2 cellular contexts compared by ENCODE assay signal in genomic region chr15:68309024-68309423, GRCh38.
TF ChIP-seq lines count a peak whose summit lies in the region.

No MANE protein-coding gene starts in this region.

TF ChIP-seq in IMR-90, 13 proteins besides CTCF, POLR2A, EP300 and RAD21:
- TF ChIP-seq MXI1 (IDR thresholded peaks at IDR 0.05; ENCODE audit: borderline replicate concordance, low read depth, low read length) (no peak), SMC3 (IDR thresholded peaks at IDR 0.05; ENCODE audit: low read depth, low read length) (no peak), MAZ (IDR thresholded peaks at IDR 0.05; ENCODE audit: borderline replicate concordance, low read depth, low read length) (no peak), USF2 (IDR thresholded peaks at IDR 0.05; ENCODE audit: low read depth, low read length) (no peak), BHLHE40 (IDR thresholded peaks at IDR 0.05; ENCODE audit: low read depth, low read length) (no peak), RCOR1 (IDR thresholded peaks at IDR 0.05; ENCODE audit: insufficient replicate concordance, low read length) (no peak), CEBPB (IDR thresholded peaks at IDR 0.05; ENCODE audit: low read depth, low read length) (no peak), NFE2L2 (IDR thresholded peaks at IDR 0.05; ENCODE audit: low read depth, low read length) (no peak), RFX5 (IDR thresholded peaks at IDR 0.05; ENCODE audit: low read depth, low read length) (no peak), CHD1 (IDR thresholded peaks at IDR 0.05; ENCODE audit: low read depth, low read length) (no peak)

TF ChIP-seq in HepG2, 621 proteins besides CTCF, POLR2A, EP300 and RAD21 (continues in another document):
- TF ChIP-seq SETDB1 (CRISPR knock-in tag; IDR thresholded peaks at IDR 0.05; ENCODE audit: borderline replicate concordance) (peak; percentile 81; the same call in 1 of the 2 replicates), AHR (CRISPR knock-in tag; IDR thresholded peaks at IDR 0.05) (no peak), SMAD9 (CRISPR knock-in tag; IDR thresholded peaks at IDR 0.05) (no peak), TFAP4 (IDR thresholded peaks at IDR 0.05; ENCODE audit: borderline replicate concordance, low read depth) (no peak), HOXD1 (CRISPR knock-in tag; IDR thresholded peaks at IDR 0.05) (no peak), ZNF496 (CRISPR knock-in tag; IDR thresholded peaks at IDR 0.05; ENCODE audit: insufficient replicate concordance) (no peak), SMAD3 (CRISPR knock-in tag; IDR thresholded peaks at IDR 0.05) (no peak), LRRFIP1 (CRISPR knock-in tag; conservative IDR thresholded peaks at IDR 0.05) (no peak), PRDM4 (CRISPR knock-in tag; IDR thresholded peaks at IDR 0.05; ENCODE audit: borderline replicate concordance) (no peak), SMAD1 (CRISPR knock-in tag; IDR thresholded peaks at IDR 0.05; ENCODE audit: borderline replicate concordance, low read depth) (no peak), POGK (CRISPR knock-in tag; conservative IDR thresholded peaks at IDR 0.05) (no peak), AHDC1 (CRISPR knock-in tag; IDR thresholded peaks at IDR 0.05; ENCODE audit: borderline replicate concordance) (peak; percentile 73; the same call in 1 of the 2 replicates), PAXIP1 (CRISPR knock-in tag; conservative IDR thresholded peaks at IDR 0.05) (peak; percentile 69), TCF7 (IDR thresholded peaks at IDR 0.05; ENCODE audit: low read depth) (0 out of 2 replicates have a peak, but pooled peaks have one; percentile 41), SOX5 (CRISPR knock-in tag; IDR thresholded peaks at IDR 0.05; ENCODE audit: borderline replicate concordance) (peak; percentile 64), HNF4G (IDR thresholded peaks at IDR 0.05; ENCODE audit: borderline replicate concordance, low read depth, low read length) (peak; percentile 69), HNF4G (CRISPR knock-in tag; IDR thresholded peaks at IDR 0.05; ENCODE audit: borderline replicate concordance, low read depth) (no peak; the same call in 1 of the 2 replicates), TP53 (CRISPR knock-in tag; conservative IDR thresholded peaks at IDR 0.05) (no peak), IRF9 (CRISPR knock-in tag; IDR thresholded peaks at IDR 0.05; ENCODE audit: borderline replicate concordance) (no peak), ZNF160 (CRISPR knock-in tag; IDR thresholded peaks at IDR 0.05) (no peak), ZNF232 (CRISPR knock-in tag; IDR thresholded peaks at IDR 0.05; ENCODE audit: borderline replicate concordance) (no peak), SIN3A (IDR thresholded peaks at IDR 0.05; ENCODE audit: borderline replicate concordance, low read depth, low read length) (no peak), MXI1 (IDR thresholded peaks at IDR 0.05; ENCODE audit: borderline replicate concordance, low read depth, low read length) (no peak), NR2F6 (IDR thresholded peaks at IDR 0.05) (peak; percentile 51; the same call in 1 of the 2 replicates), NR2F6 (CRISPR knock-in tag; IDR thresholded peaks at IDR 0.05) (peak; percentile 69), HDAC1 (CRISPR knock-in tag; IDR thresholded peaks at IDR 0.05) (peak; percentile 25; the same call in 1 of the 2 replicates), ZNF597 (CRISPR knock-in tag; IDR thresholded peaks at IDR 0.05) (no peak), NFIB (CRISPR knock-in tag; IDR thresholded peaks at IDR 0.05; ENCODE audit: borderline replicate concordance) (no peak), ZNF550 (CRISPR knock-in tag; IDR thresholded peaks at IDR 0.05; ENCODE audit: borderline replicate concordance) (no peak), RCOR2 (CRISPR knock-in tag; IDR thresholded peaks at IDR 0.05) (0 out of 2 replicates have a peak, but pooled peaks have one; percentile 58), ZNF747 (CRISPR knock-in tag; IDR thresholded peaks at IDR 0.05; ENCODE audit: borderline replicate concordance) (no peak), ZFY (CRISPR knock-in tag; IDR thresholded peaks at IDR 0.05) (no peak), MTF1 (CRISPR knock-in tag; IDR thresholded peaks at IDR 0.05) (no peak), ZNF644 (CRISPR knock-in tag; IDR thresholded peaks at IDR 0.05; ENCODE audit: low read depth) (peak; percentile 92)
